ENCODE assay signal across 15 cellular contexts in the genomic region with DNA sequence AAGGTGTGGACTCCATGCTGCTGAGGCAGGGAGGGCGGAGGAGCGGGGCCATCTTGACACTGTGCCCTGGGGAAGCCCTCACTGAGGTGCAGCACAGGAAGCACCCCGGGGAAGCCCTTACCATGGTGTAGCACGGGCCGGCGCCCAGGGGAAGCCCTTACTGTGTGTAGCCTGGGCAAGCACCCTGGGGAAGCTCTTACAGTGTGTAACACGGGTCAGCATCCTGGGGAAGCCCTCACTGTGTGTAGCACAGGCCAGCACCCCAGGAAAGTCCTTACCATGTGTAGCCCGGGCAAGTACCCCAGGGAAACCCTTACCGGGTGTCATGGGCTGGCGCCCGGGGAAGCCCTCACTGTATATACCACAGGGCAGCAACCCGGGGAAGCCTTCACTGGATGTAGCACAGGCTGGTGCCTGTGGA.
"Had no signal": no experiment of that assay in that cellular context is flagged by ENCODE, and none has a peak within 500 bp of the region (broad histone marks: within the 10 kb centered on the region; RNA-seq: fewer than 3 reads in every experiment).

No MANE protein-coding gene starts in this region.

- H3K27ac Mint-ChIP-seq: activated B cell treated with CpG ODN at 0.5 μM for 24 hours; activated CD4-positive, alpha-beta T cell treated with anti-CD3 and anti-CD28 coated beads, Interleukin-2, amount 10 ng/mL, durations not matched to agents 7 days and 5 days; activated naive CD4-positive, alpha-beta T cell treated with anti-CD3 and anti-CD28 coated beads, Interleukin-2, amount 50 U/mL, for 24 hours; effector memory CD8-positive, alpha-beta T cell; T-helper 2 cell treated with Interferon-gamma antibody and Interleukin-4, amounts not matched to agents 5 μg/mL and 100 μg/mL, for 36 hours had no signal

- H3K27me3 ChIP-seq: gastrocnemius medialis, ovary, tibial nerve had no signal

- H3K4me3 ChIP-seq: gastrocnemius medialis, heart right ventricle, lower lobe of right lung, ovary, tibial nerve had no signal

- H3K36me3 ChIP-seq: gastrocnemius medialis, heart right ventricle, lower lobe of right lung, ovary, tibial nerve had no signal

- H3K4me1 ChIP-seq: gastrocnemius medialis, heart right ventricle, lower lobe of right lung, tibial nerve had no signal

- H3K4me1 Mint-ChIP-seq: activated B cell treated with CpG ODN at 0.5 μM for 24 hours; activated CD4-positive, alpha-beta T cell treated with anti-CD3 and anti-CD28 coated beads, Interleukin-2, amount 10 ng/mL, durations not matched to agents 7 days and 5 days; activated naive CD4-positive, alpha-beta T cell treated with anti-CD3 and anti-CD28 coated beads, Interleukin-2, amount 50 U/mL, for 24 hours had no signal

- H3K27ac ChIP-seq: epithelial cell of prostate, gastrocnemius medialis, heart right ventricle, lower lobe of right lung, ovary, tibial nerve had no signal

- DNase-seq: activated B cell treated with CpG ODN at 0.5 μM for 24 hours; activated CD4-positive, alpha-beta T cell treated with anti-CD3 and anti-CD28 coated beads, Interleukin-2, amount 10 ng/mL, durations not matched to agents 7 days and 5 days; activated T-cell treated with anti-CD3 and anti-CD28 coated beads for 4 hours; dermis blood vessel endothelial cell; effector memory CD8-positive, alpha-beta T cell; gastrocnemius medialis; heart right ventricle; lower lobe of right lung; midbrain; ovary had no signal

- H3K9me3 ChIP-seq: gastrocnemius medialis, lower lobe of right lung, ovary had no signal

- H3K4me3 Mint-ChIP-seq: activated B cell treated with CpG ODN at 0.5 μM for 24 hours; activated CD4-positive, alpha-beta T cell treated with anti-CD3 and anti-CD28 coated beads, Interleukin-2, amount 10 ng/mL, durations not matched to agents 7 days and 5 days; activated naive CD4-positive, alpha-beta T cell treated with anti-CD3 and anti-CD28 coated beads, Interleukin-2, amount 50 U/mL, for 24 hours; effector memory CD8-positive, alpha-beta T cell; T-helper 2 cell treated with Interferon-gamma antibody and Interleukin-4, amounts not matched to agents 5 μg/mL and 100 μg/mL, for 36 hours had no signal

- ATAC-seq: effector memory CD8-positive, alpha-beta T cell; gastrocnemius medialis; sciatic nerve had no signal
